ENCODE assay signal across 1 cellular context in the genomic region with DNA sequence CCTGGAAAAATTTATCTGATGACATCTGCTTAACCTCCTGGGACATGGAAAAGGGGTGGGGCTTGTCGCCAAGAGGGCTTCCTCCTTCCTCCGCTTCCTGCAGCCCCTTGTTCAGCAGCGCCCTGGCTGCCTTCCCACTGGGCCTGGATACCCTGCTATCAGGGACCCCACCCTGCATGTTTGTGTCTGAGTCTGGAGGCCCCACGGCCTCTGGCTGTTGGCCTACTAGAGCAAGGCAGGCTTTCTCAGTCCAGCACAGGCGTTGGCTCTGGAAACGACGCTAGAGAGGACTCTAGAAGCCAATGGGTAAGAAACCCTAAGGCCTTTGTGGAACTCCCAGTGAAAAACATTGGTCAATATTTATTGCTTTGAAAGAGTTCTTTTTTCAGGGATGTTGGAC.
TF ChIP-seq lines count a peak whose summit lies in the region.

No MANE protein-coding gene starts in this region.

TF ChIP-seq in SK-N-SH, 30 proteins besides CTCF, POLR2A, EP300 and RAD21 (continued from another document):
- TF ChIP-seq YY1 (IDR thresholded peaks at IDR 0.05; ENCODE audit: low read depth): no peak
- no peak for TF ChIP-seq IRF3 (IDR thresholded peaks at IDR 0.05; ENCODE audit: low read depth, low read length)
- TF ChIP-seq FOXJ3 (CRISPR knock-in tag; IDR thresholded peaks at IDR 0.05): no peak
- no peak for TF ChIP-seq SMC3 (IDR thresholded peaks at IDR 0.05; ENCODE audit: low read depth, low read length)
- no peak for TF ChIP-seq EZH2phosphoT487 (IDR thresholded peaks at IDR 0.05; ENCODE audit: borderline replicate concordance, low read depth)
- no peak for TF ChIP-seq JUND (IDR thresholded peaks at IDR 0.05)
- TF ChIP-seq MAX (IDR thresholded peaks at IDR 0.05; ENCODE audit: low read depth): no peak
- TF ChIP-seq, protein P1, sequence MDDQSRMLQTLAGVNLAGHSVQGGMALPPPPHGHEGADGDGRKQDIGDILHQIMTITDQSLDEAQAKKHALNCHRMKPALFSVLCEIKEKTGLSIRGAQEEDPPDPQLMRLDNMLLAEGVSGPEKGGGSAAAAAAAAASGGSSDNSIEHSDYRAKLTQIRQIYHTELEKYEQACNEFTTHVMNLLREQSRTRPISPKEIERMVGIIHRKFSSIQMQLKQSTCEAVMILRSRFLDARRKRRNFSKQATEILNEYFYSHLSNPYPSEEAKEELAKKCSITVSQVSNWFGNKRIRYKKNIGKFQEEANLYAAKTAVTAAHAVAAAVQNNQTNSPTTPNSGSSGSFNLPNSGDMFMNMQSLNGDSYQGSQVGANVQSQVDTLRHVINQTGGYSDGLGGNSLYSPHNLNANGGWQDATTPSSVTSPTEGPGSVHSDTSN (IDR thresholded peaks at IDR 0.05): no peak
- TF ChIP-seq ELF1 (IDR thresholded peaks at IDR 0.05): no peak
- TF ChIP-seq NRF1 (IDR thresholded peaks at IDR 0.05; ENCODE audit: low read depth, low read length): no peak
- TF ChIP-seq, protein P2, sequence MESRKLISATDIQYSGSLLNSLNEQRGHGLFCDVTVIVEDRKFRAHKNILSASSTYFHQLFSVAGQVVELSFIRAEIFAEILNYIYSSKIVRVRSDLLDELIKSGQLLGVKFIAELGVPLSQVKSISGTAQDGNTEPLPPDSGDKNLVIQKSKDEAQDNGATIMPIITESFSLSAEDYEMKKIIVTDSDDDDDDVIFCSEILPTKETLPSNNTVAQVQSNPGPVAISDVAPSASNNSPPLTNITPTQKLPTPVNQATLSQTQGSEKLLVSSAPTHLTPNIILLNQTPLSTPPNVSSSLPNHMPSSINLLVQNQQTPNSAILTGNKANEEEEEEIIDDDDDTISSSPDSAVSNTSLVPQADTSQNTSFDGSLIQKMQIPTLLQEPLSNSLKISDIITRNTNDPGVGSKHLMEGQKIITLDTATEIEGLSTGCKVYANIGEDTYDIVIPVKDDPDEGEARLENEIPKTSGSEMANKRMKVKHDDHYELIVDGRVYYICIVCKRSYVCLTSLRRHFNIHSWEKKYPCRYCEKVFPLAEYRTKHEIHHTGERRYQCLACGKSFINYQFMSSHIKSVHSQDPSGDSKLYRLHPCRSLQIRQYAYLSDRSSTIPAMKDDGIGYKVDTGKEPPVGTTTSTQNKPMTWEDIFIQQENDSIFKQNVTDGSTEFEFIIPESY (IDR thresholded peaks at IDR 0.05; ENCODE audit: borderline replicate concordance, low read depth): no peak
- no peak for TF ChIP-seq MXI1 (IDR thresholded peaks at IDR 0.05; ENCODE audit: low read depth, low read length)
- TF ChIP-seq FOSL2 (IDR thresholded peaks at IDR 0.05; ENCODE audit: borderline replicate concordance, low read depth): no peak
- TF ChIP-seq FOXM1 (IDR thresholded peaks at IDR 0.05; ENCODE audit: low read depth): no peak
